1 cellular context compared by ENCODE assay signal in genomic region chrX:154136627-154137161, GRCh38.
TF ChIP-seq lines count a peak whose summit lies in the region.

No MANE protein-coding gene starts in this region.

TF ChIP-seq in HepG2, 621 proteins besides CTCF, POLR2A, EP300 and RAD21 (continued from another document):
- TF ChIP-seq MEIS1 (CRISPR knock-in tag; IDR thresholded peaks at IDR 0.05; ENCODE audit: borderline replicate concordance) (no peak), HNRNPUL1 (IDR thresholded peaks at IDR 0.05; ENCODE audit: low read depth, low read length) (no peak), ZBTB7B (CRISPR knock-in tag; IDR thresholded peaks at IDR 0.05) (peak; percentile 90), SAP130 (CRISPR knock-in tag; IDR thresholded peaks at IDR 0.05; ENCODE audit: low read depth) (peak; percentile 19; the same call in 1 of the 2 replicates), ZNF224 (CRISPR knock-in tag; IDR thresholded peaks at IDR 0.05) (no peak), MYNN (CRISPR knock-in tag; IDR thresholded peaks at IDR 0.05; ENCODE audit: low read depth) (no peak), MAFK (conservative IDR thresholded peaks at IDR 0.05 in 1 of 2, IDR thresholded peaks at IDR 0.05 in 1 of 2; ENCODE audit: low read length in 2 of 2) (no peak), ZNF337 (CRISPR knock-in tag; IDR thresholded peaks at IDR 0.05; ENCODE audit: borderline replicate concordance, low read depth) (no peak), RORA (CRISPR knock-in tag; IDR thresholded peaks at IDR 0.05) (no peak), ZNF354B (CRISPR knock-in tag; IDR thresholded peaks at IDR 0.05) (no peak), TFDP1 (CRISPR knock-in tag; IDR thresholded peaks at IDR 0.05; ENCODE audit: borderline replicate concordance) (0 out of 2 replicates have a peak, but pooled peaks have one; percentile 22), GATAD1 (CRISPR knock-in tag; IDR thresholded peaks at IDR 0.05) (no peak), ZNF275 (CRISPR knock-in tag; IDR thresholded peaks at IDR 0.05; ENCODE audit: borderline replicate concordance) (no peak), CEBPG (CRISPR knock-in tag; IDR thresholded peaks at IDR 0.05) (no peak), SRSF9 (IDR thresholded peaks at IDR 0.05; ENCODE audit: borderline replicate concordance, insufficient read depth, low read depth, low read length, poor library complexity, severe bottlenecking) (no peak), SMAD3 (CRISPR knock-in tag; IDR thresholded peaks at IDR 0.05) (no peak), SSRP1 (CRISPR knock-in tag; IDR thresholded peaks at IDR 0.05) (no peak), SOX5 (CRISPR knock-in tag; IDR thresholded peaks at IDR 0.05; ENCODE audit: borderline replicate concordance) (peak; percentile 15; the same call in 1 of the 2 replicates)
- TF ChIP-seq, protein P1, sequence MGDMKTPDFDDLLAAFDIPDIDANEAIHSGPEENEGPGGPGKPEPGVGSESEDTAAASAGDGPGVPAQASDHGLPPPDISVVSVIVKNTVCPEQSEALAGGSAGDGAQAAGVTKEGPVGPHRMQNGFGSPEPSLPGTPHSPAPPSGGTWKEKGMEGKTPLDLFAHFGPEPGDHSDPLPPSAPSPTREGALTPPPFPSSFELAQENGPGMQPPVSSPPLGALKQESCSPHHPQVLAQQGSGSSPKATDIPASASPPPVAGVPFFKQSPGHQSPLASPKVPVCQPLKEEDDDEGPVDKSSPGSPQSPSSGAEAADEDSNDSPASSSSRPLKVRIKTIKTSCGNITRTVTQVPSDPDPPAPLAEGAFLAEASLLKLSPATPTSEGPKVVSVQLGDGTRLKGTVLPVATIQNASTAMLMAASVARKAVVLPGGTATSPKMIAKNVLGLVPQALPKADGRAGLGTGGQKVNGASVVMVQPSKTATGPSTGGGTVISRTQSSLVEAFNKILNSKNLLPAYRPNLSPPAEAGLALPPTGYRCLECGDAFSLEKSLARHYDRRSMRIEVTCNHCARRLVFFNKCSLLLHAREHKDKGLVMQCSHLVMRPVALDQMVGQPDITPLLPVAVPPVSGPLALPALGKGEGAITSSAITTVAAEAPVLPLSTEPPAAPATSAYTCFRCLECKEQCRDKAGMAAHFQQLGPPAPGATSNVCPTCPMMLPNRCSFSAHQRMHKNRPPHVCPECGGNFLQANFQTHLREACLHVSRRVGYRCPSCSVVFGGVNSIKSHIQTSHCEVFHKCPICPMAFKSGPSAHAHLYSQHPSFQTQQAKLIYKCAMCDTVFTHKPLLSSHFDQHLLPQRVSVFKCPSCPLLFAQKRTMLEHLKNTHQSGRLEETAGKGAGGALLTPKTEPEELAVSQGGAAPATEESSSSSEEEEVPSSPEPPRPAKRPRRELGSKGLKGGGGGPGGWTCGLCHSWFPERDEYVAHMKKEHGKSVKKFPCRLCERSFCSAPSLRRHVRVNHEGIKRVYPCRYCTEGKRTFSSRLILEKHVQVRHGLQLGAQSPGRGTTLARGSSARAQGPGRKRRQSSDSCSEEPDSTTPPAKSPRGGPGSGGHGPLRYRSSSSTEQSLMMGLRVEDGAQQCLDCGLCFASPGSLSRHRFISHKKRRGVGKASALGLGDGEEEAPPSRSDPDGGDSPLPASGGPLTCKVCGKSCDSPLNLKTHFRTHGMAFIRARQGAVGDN (CRISPR knock-in tag; IDR thresholded peaks at IDR 0.05), result peak; percentile 62
TF ChIP-seq in HepG2: peak in this region for 22.
